Comparison of ENCODE assay signal across 13 cellular contexts in the genomic region with DNA sequence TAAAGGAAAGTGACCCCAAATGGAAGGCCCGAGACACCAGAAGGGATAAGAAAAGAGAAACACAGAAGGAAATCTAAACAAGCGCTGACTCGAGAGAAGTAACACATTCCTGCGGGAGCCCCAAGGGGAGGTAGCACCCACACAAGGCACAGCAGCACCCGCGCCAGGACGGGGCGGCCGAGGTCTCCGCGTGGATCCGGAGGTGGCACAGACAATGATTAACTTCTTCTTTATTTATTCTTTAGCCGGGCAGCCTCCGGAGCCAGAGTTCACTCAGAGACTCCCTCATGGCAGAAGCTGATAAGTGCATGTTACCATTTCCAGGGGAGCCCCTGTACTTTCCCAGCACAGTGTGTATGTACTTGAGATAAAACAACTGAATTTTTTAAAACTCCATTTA. TPM values are rescaled to one million over a fixed set of nuclear protein-coding genes. Genes with fewer than 3 reads are reported as not detected.
DNase-seq lines count a peak whose midpoint lies in the region; ATAC-seq and TF ChIP-seq lines count a peak whose summit lies in the region.
"Had no signal": no experiment of that assay in that cellular context is flagged by ENCODE, and none has a peak within 500 bp of the region (broad histone marks: within the 10 kb centered on the region; RNA-seq: fewer than 3 reads in every experiment).

No MANE protein-coding gene starts in this region.

- WGBS in upper lobe of left lung, 2 donors = 35 to 66% methylated on average over 14 of the region's 14 CpGs

- H3K9me3 ChIP-seq in breast epithelium (no peaks in the 10 kb centered on the region), endocrine pancreas (ENCODE audit: control insufficient read depth, low read length) (no peaks in the 10 kb centered on the region), upper lobe of left lung (no peaks in the 10 kb centered on the region)
- H3K9me3 ChIP-seq: MG63 had no signal

- H3K36me3 ChIP-seq in breast epithelium (no peaks in the 10 kb centered on the region), endocrine pancreas (ENCODE audit: control insufficient read depth, insufficient read depth, low read length) (no peaks in the 10 kb centered on the region), upper lobe of left lung (peaks cover 0 to 12% (median 3%) of the 10 kb centered on the region in 4 donors)

- intact Hi-C loops in breast epithelium (cut with DNase I; ENCODE audit: low total_unique reads) (no loop called here), MCF 10A (cut with micrococcal nuclease) (loop anchor here (10.0 kb wide), 2 partner anchors 80 to 230 kb away; partner anchors contain the start of gene BRSK2)
- intact Hi-C loops in activated naive CD4-positive, alpha-beta T cell treated with anti-CD3 and anti-CD28 coated beads for 36 hours (cut with micrococcal nuclease) = loop anchor here (10.0 kb wide), 1 partner anchor 210 kb away; no protein-coding TSS in a partner anchor

- TF ChIP-seq EP300 in upper lobe of left lung (IDR thresholded peaks at IDR 0.05) = no peak

- peaks cover 6% of the 10 kb centered on the region for H3K36me3 Mint-ChIP-seq in MCF 10A (ENCODE audit: insufficient read depth, unreplicated experiment)
- H3K36me3 Mint-ChIP-seq in activated naive CD4-positive, alpha-beta T cell treated with anti-CD3 and anti-CD28 coated beads for 36 hours (ENCODE audit: low read depth) = peaks cover 2% of the 10 kb centered on the region
- H3K36me3 Mint-ChIP-seq: naive thymus-derived CD4-positive, alpha-beta T cell had no signal

- no peaks in the 10 kb centered on the region for H3K27me3 ChIP-seq in breast epithelium
- no peaks in the 10 kb centered on the region for H3K27me3 ChIP-seq in endocrine pancreas (ENCODE audit: control insufficient read depth, insufficient read depth, low read length)
- H3K27me3 ChIP-seq in upper lobe of left lung = no peaks in the 10 kb centered on the region
- H3K27me3 ChIP-seq: MG63 had no signal

- H3K9me3 Mint-ChIP-seq in MCF 10A (ENCODE audit: unreplicated experiment) = no peaks in the 10 kb centered on the region
- H3K9me3 Mint-ChIP-seq in activated naive CD4-positive, alpha-beta T cell treated with anti-CD3 and anti-CD28 coated beads for 36 hours = no peaks in the 10 kb centered on the region
- H3K9me3 Mint-ChIP-seq: naive thymus-derived CD4-positive, alpha-beta T cell had no signal

- TF ChIP-seq POLR2A in breast epithelium (IDR thresholded peaks at IDR 0.05) = no peak
- no peak for TF ChIP-seq POLR2A in upper lobe of left lung (IDR thresholded peaks at IDR 0.05)

- no peaks in the 10 kb centered on the region for H3K27me3 Mint-ChIP-seq in MCF 10A (ENCODE audit: insufficient read depth, unreplicated experiment)
- H3K27me3 Mint-ChIP-seq in activated naive CD4-positive, alpha-beta T cell treated with anti-CD3 and anti-CD28 coated beads for 36 hours (ENCODE audit: low read depth) = no peaks in the 10 kb centered on the region
- H3K27me3 Mint-ChIP-seq: naive thymus-derived CD4-positive, alpha-beta T cell had no signal

- H3K27ac Mint-ChIP-seq in MCF 10A (ENCODE audit: low read depth, unreplicated experiment) = no peak overlapping the region
- H3K27ac Mint-ChIP-seq in activated naive CD4-positive, alpha-beta T cell treated with anti-CD3 and anti-CD28 coated beads for 36 hours = no peak overlapping the region

- CTCF ChIA-PET in MCF 10A (lab: Yijun Ruan, JAX) = interaction anchor here (0.6 kb wide), 1 partner anchor 150 kb away, joined by 3 read pairs; no protein-coding TSS in a partner anchor
- CTCF ChIA-PET in activated naive CD4-positive, alpha-beta T cell treated with anti-CD3 and anti-CD28 coated beads for 36 hours (lab: Charles Lee) = no interaction called here

- peak overlapping the region in 2 of 3 donors; percentile 22 to 48 for H3K4me3 ChIP-seq in breast epithelium
- peak overlapping the region; percentile 44 for H3K4me3 ChIP-seq in endocrine pancreas (ENCODE audit: control insufficient read depth, insufficient read depth, low read length)
- H3K4me3 ChIP-seq in upper lobe of left lung = peak overlapping the region in 1 of 4 donors; percentile 15
- H3K4me3 ChIP-seq: MG63 had no signal

- peak overlapping the region; percentile 67 to 74 for H3K27ac ChIP-seq in breast epithelium
- H3K27ac ChIP-seq in upper lobe of left lung = peak overlapping the region; percentile 26 to 81 (median 78)

- no peak overlapping the region for H3K4me3 Mint-ChIP-seq in MCF 10A (ENCODE audit: unreplicated experiment)
- no peak overlapping the region for H3K4me3 Mint-ChIP-seq in activated naive CD4-positive, alpha-beta T cell treated with anti-CD3 and anti-CD28 coated beads for 36 hours

- H3K4me1 Mint-ChIP-seq in MCF 10A (ENCODE audit: insufficient read depth, unreplicated experiment) = no peaks in the 10 kb centered on the region
- peaks cover 39% of the 10 kb centered on the region for H3K4me1 Mint-ChIP-seq in activated naive CD4-positive, alpha-beta T cell treated with anti-CD3 and anti-CD28 coated beads for 36 hours (ENCODE audit: low read depth)

- ATAC-seq in upper lobe of left lung (ENCODE audit: low FRiP score in 2 of 2) = no peak
- ATAC-seq in HG03045 (IDR thresholded peaks at IDR 0.05; ENCODE audit: unreplicated experiment) = no peak
- ATAC-seq: naive thymus-derived CD4-positive, alpha-beta T cell had no signal

- H3K4me1 ChIP-seq in breast epithelium (peaks cover 2 to 32% of the 10 kb centered on the region in 2 donors), endocrine pancreas (ENCODE audit: control insufficient read depth, insufficient read depth, low read length) (no peaks in the 10 kb centered on the region), upper lobe of left lung (peaks cover 83 to 90% (median 88%) of the 10 kb centered on the region in 4 donors)

- POLR2A ChIA-PET in MCF 10A (lab: Yijun Ruan, JAX) = no interaction called here

- TF ChIP-seq CTCF in breast epithelium (IDR thresholded peaks at IDR 0.05) (no peak), MCF 10A (IDR thresholded peaks at IDR 0.05; ENCODE audit: unreplicated experiment) (no peak), upper lobe of left lung (IDR thresholded peaks at IDR 0.05) (no peak)

- no TSS peak for BruUV-seq in MCF 10A (replicated peaks; lab: Mats Ljungman, UMichigan)

- DNase-seq in breast epithelium (ENCODE audit: low spot score in 2 of 2) = no peak
- no peak for DNase-seq in MCF 10A (ENCODE audit: unreplicated experiment)
- peak; percentile 79 for DNase-seq in mucosa of gallbladder (ENCODE audit: low spot score)
- peak; percentile 41 to 84 for DNase-seq in upper lobe of left lung
- DNase-seq in NCI-H1436 treated with DMSO at 0.1 percent for 48 hours (lab: John Stamatoyannopoulos, UW) = no peak
- no peak for DNase-seq in activated naive CD4-positive, alpha-beta T cell treated with anti-CD3 and anti-CD28 coated beads for 36 hours
- DNase-seq: glutamatergic neuron; MG63; naive thymus-derived CD4-positive, alpha-beta T cell; stimulated activated CD4-positive, alpha-beta T cell treated with anti-CD3 and anti-CD28 coated beads, Interleukin-2, amount 100 ng/mL, for 48 hours; T-helper 2 cell had no signal

- H3K9ac ChIP-seq in endocrine pancreas (ENCODE audit: control insufficient read depth, insufficient read depth, low read length) = peak overlapping the region; percentile 10

RNA-seq across cellular contexts. Expression of gene TOLLIP, which starts 5.1 kb away (rescaled TPM):
- total RNA-seq in breast epithelium = 10 to 100 TPM; 32.8 to 47.2 (median 41.0) TPM
- 58.5 and 58.8 TPM in 2 replicates for total RNA-seq in MCF 10A (2022)
- total RNA-seq in mucosa of gallbladder = 139 TPM
- 10 to 100 TPM; 39.5 to 97.4 (median 53.4) TPM for total RNA-seq in upper lobe of left lung
- 10 to 100 TPM; 19.9 to 21.7 TPM for total RNA-seq in activated naive CD4-positive, alpha-beta T cell treated with anti-CD3 and anti-CD28 coated beads for 36 hours

Comparison
In these comparisons a context has a peak if more than half of its experiments do, and no peak if none do; other contexts are left out.
1. DNase-seq: peak in mucosa of gallbladder (single experiment) and upper lobe of left lung (2 of 2); none in breast epithelium (0 of 2), MCF 10A (single experiment), NCI-H1436 treated with DMSO at 0.1 percent for 48 hours (single experiment) and activated naive CD4-positive, alpha-beta T cell treated with anti-CD3 and anti-CD28 coated beads for 36 hours (single experiment).